8 cellular contexts compared by ENCODE assay signal in the genomic region with DNA sequence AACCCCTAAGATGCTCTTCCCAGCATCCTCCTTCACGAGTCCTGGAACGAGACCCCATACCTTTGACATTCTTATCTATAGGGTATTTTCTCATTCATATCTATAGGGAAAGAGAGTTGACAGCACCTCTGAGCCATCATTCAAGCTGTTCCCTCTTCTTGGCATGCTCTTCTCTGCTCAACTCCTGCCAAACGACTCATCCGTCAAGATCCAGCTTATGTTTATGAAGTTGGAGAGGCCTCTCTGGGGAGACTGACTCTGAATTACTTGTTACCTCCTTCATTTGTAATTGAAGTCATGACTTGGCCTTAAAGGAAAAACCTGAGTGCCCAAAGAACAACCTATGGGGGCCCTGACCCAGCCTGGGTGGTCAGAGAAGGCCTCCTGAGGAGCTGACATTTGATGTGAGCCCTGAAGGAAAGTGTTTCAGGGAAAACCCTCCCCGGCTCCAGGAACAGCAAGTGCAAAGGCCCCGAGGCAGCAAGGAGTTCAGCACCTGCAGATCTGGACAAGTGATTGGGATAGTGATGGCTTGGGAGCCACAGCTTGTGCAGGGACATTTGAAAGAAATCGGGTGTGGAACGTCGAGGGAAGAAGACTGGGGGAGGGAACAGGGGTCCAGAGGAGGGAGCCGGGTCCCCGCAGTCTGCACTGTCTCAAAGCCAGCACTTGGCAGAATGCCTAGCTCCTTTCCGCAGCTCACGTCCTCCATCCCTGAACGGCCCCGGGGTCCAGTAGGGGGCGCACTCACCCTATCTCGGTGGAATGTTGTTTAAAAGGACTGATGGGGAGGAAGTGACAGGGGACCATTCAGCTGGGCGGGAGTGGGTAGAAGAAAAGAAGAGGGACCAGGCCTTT. TPM values are rescaled to one million over a fixed set of nuclear protein-coding genes. Genes with fewer than 3 reads are reported as not detected.
DNase-seq lines count a peak whose midpoint lies in the region; ATAC-seq and TF ChIP-seq lines count a peak whose summit lies in the region.

No MANE protein-coding gene starts in this region.

- no peak overlapping the region for H3K9ac ChIP-seq in KMS-11

- peaks cover 49% of the 10 kb centered on the region for H3K27me3 ChIP-seq in KMS-11 (ENCODE audit: insufficient read depth, low read depth)
- no peaks in the 10 kb centered on the region for H3K27me3 ChIP-seq in SJSA1 (replicated peaks)
- no peaks in the 10 kb centered on the region for H3K27me3 ChIP-seq in gastrocnemius medialis

- H3K9me3 ChIP-seq in SJSA1 (replicated peaks) (no peaks in the 10 kb centered on the region), gastrocnemius medialis (no peaks in the 10 kb centered on the region)

- H3K4me3 ChIP-seq in KMS-11 (IDR thresholded peaks at IDR 0.05; ENCODE audit: insufficient read depth, low read depth, low read length) (no peak overlapping the region), SJSA1 (no peak overlapping the region), gastrocnemius medialis (no peak overlapping the region)

- H3K4me1 ChIP-seq in KMS-11 (ENCODE audit: low read depth, poor library complexity, severe bottlenecking), result no peaks in the 10 kb centered on the region
- peaks cover 11% of the 10 kb centered on the region for H3K4me1 ChIP-seq in SJSA1 (replicated peaks)
- no peaks in the 10 kb centered on the region for H3K4me1 ChIP-seq in gastrocnemius medialis

- no peak for TF ChIP-seq POLR2A in gastrocnemius medialis (IDR thresholded peaks at IDR 0.05)

- H3K36me3 ChIP-seq in KMS-11 (ENCODE audit: insufficient read depth) (no peaks in the 10 kb centered on the region), SJSA1 (no peaks in the 10 kb centered on the region), gastrocnemius medialis (no peaks in the 10 kb centered on the region)

- H3K27ac ChIP-seq in KMS-11 (no peak overlapping the region), SJSA1 (no peak overlapping the region), gastrocnemius medialis (no peak overlapping the region)

- peak; percentile 59 for TF ChIP-seq CTCF in KMS-11 (conservative IDR thresholded peaks at IDR 0.05; ENCODE audit: low read depth, low read length)
- peak; percentile 38 to 66 (median 55) for TF ChIP-seq CTCF in gastrocnemius medialis (IDR thresholded peaks at IDR 0.05 in 4 of 5, conservative IDR thresholded peaks at IDR 0.05 in 1 of 5)

- intact Hi-C loops in left cardiac atrium (cut with DNase I), result loop anchor here in 1 of 2 donors (5.0 kb wide), 1 partner anchor 57 kb away; the partner anchor contains the start of gene PINK1
- intact Hi-C loops in gastrocnemius medialis (cut with DNase I; ENCODE audit: low total_unique reads), result loop anchor here (1.0 kb wide), 1 partner anchor 58 kb away; the partner anchor contains the start of gene PINK1

- H4K20me1 ChIP-seq in KMS-11 (ENCODE audit: insufficient read depth), result no peaks in the 10 kb centered on the region

- in situ Hi-C loops in gastrocnemius medialis (cut with MboI; ENCODE audit: low sequenced_read_pairs in 4 of 4), result no loop called here

- DNase-seq in DMS 273 treated with DMSO at 0.1 percent for 48 hours (lab: John Stamatoyannopoulos, UW), result peak; percentile 47
- DNase-seq in SJSA1 (ENCODE audit: low read depth in 1 of 2, low spot score in 2 of 2), result peak; percentile 85 to 91
- peak; percentile 34 for DNase-seq in activated naive CD4-positive, alpha-beta T cell treated with anti-CD3 and anti-CD28 coated beads, Interleukin-2, amount 50 U/mL, for 16 hours
- peak; percentile 91 for DNase-seq in left cardiac atrium
- DNase-seq in gastrocnemius medialis, result peak; percentile 31 to 65

- H3K4me2 ChIP-seq in KMS-11, result no peak overlapping the region

- H2AFZ ChIP-seq in KMS-11 (ENCODE audit: low read depth), result no peak overlapping the region

- peak; percentile 78 to 96 for ATAC-seq in left cardiac atrium
- peak; percentile 68 to 74 for ATAC-seq in gastrocnemius medialis
- no peak for ATAC-seq in HG02981 (IDR thresholded peaks at IDR 0.05; ENCODE audit: unreplicated experiment)
- no peak for ATAC-seq in HG02870 (IDR thresholded peaks at IDR 0.05; ENCODE audit: unreplicated experiment)

- no peaks in the 10 kb centered on the region for H3K79me2 ChIP-seq in KMS-11 (ENCODE audit: insufficient read depth, low read depth)

RNA-seq across cellular contexts. Expression of gene CDA, which starts 14.0 kb away (rescaled TPM):
- total RNA-seq in SJSA1 (2014; rRNA removed; shearing (Covaris generic)), result not detected in 2 replicates
- 1 to 10 TPM; 2.4 to 6.5 TPM for total RNA-seq in left cardiac atrium
- 1 to 10 TPM in 3 of 4 donors, under 1 TPM in 1; 0.71 to 1.7 (median 1.2) TPM for total RNA-seq in gastrocnemius medialis

RNA-seq across cellular contexts. Expression of gene FAM43B, which starts 22.5 kb away (rescaled TPM):
- not detected in 2 replicates for total RNA-seq in SJSA1 (2014; rRNA removed; shearing (Covaris generic))
- 1 to 10 TPM; 1.6 to 3.3 TPM for total RNA-seq in left cardiac atrium
- total RNA-seq in gastrocnemius medialis, result under 1 TPM in 2 of 4 donors, not detected in 2; 0.09 to 0.10 TPM

RNA-seq across cellular contexts. Expression of gene PINK1, which starts 58.3 kb away (rescaled TPM):
- total RNA-seq in SJSA1 (2014; rRNA removed; shearing (Covaris generic)), result 48.0 and 55.0 TPM in 2 replicates
- 100 to 1,000 TPM; 126 to 149 TPM for total RNA-seq in left cardiac atrium
- 100 to 1,000 TPM; 376 to 478 (median 414) TPM for total RNA-seq in gastrocnemius medialis

Comparison
In these comparisons a context has a peak if more than half of its experiments do, and no peak if none do; other contexts are left out.
1. DNase-seq: peak in every context shown above with its lines; median percentile 91 in left cardiac atrium; 88 in SJSA1; 48 in gastrocnemius medialis; 47 in DMS 273 treated with DMSO at 0.1 percent for 48 hours; 34 in activated naive CD4-positive, alpha-beta T cell treated with anti-CD3 and anti-CD28 coated beads, Interleukin-2, amount 50 U/mL, for 16 hours.
2. ATAC-seq: peak in left cardiac atrium (2 of 2) and gastrocnemius medialis (2 of 2); none in HG02981 (single experiment) and HG02870 (single experiment).